In genomic region chr22:28963362-28963761, GRCh38 we compare ENCODE assay signal across 24 cellular contexts.
"Had no signal": no experiment of that assay in that cellular context is flagged by ENCODE, and none has a peak within 500 bp of the region (broad histone marks: within the 10 kb centered on the region; RNA-seq: fewer than 3 reads in every experiment).

No MANE protein-coding gene starts in this region.

- H3K36me3 Mint-ChIP-seq: natural killer cell had no signal

- H3K36me3 ChIP-seq: breast epithelium, left lung, lower lobe of right lung, transverse colon, uterus had no signal

- H3K9me3 ChIP-seq: breast epithelium, left lung, lower lobe of right lung, testis, transverse colon, uterus had no signal

- H3K4me3 Mint-ChIP-seq: activated CD4-positive, alpha-beta memory T cell treated with anti-CD3 and anti-CD28 coated beads, Interleukin-2, amount 10 ng/mL, durations not matched to agents 7 days and 5 days; activated CD4-positive, alpha-beta T cell treated with anti-CD3 and anti-CD28 coated beads, Interleukin-2, amount 10 ng/mL, durations not matched to agents 7 days and 5 days; activated T-cell treated with anti-CD3 and anti-CD28 coated beads, Interleukin-2, amount 50 U/mL, for 4 hours; activated T-helper 17 cell treated with anti-CD3 and anti-CD28 coated beads, Interleukin-2, amount 50 U/mL, for 72 hours; central memory CD8-positive, alpha-beta T cell; natural killer cell had no signal

- H3K4me1 ChIP-seq: breast epithelium, left lung, lower lobe of right lung, uterus had no signal

- H3K27ac Mint-ChIP-seq: activated CD4-positive, alpha-beta memory T cell treated with anti-CD3 and anti-CD28 coated beads, Interleukin-2, amount 10 ng/mL, durations not matched to agents 7 days and 5 days; activated CD4-positive, alpha-beta T cell treated with anti-CD3 and anti-CD28 coated beads, Interleukin-2, amount 10 ng/mL, durations not matched to agents 7 days and 5 days; activated T-helper 17 cell treated with anti-CD3 and anti-CD28 coated beads, Interleukin-2, amount 50 U/mL, for 72 hours; natural killer cell had no signal

- H3K4me1 Mint-ChIP-seq: activated CD4-positive, alpha-beta memory T cell treated with anti-CD3 and anti-CD28 coated beads, Interleukin-2, amount 10 ng/mL, durations not matched to agents 7 days and 5 days; activated CD4-positive, alpha-beta T cell treated with anti-CD3 and anti-CD28 coated beads, Interleukin-2, amount 10 ng/mL, durations not matched to agents 7 days and 5 days; activated T-helper 17 cell treated with anti-CD3 and anti-CD28 coated beads, Interleukin-2, amount 50 U/mL, for 72 hours; central memory CD8-positive, alpha-beta T cell had no signal

- H3K4me3 ChIP-seq: breast epithelium, left lung, lower lobe of right lung, testis, transverse colon, uterus had no signal

- H3K9me3 Mint-ChIP-seq: activated CD4-positive, alpha-beta memory T cell treated with anti-CD3 and anti-CD28 coated beads, Interleukin-2, amount 10 ng/mL, durations not matched to agents 7 days and 5 days; activated CD4-positive, alpha-beta T cell treated with anti-CD3 and anti-CD28 coated beads, Interleukin-2, amount 10 ng/mL, durations not matched to agents 7 days and 5 days; activated T-cell treated with anti-CD3 and anti-CD28 coated beads, Interleukin-2, amount 50 U/mL, for 4 hours; activated T-helper 17 cell treated with anti-CD3 and anti-CD28 coated beads, Interleukin-2, amount 50 U/mL, for 72 hours; central memory CD8-positive, alpha-beta T cell; natural killer cell had no signal

- ATAC-seq: activated T-cell treated with anti-CD3 and anti-CD28 coated beads, Interleukin-2, amount 50 U/mL, for 4 hours; activated T-helper 17 cell treated with anti-CD3 and anti-CD28 coated beads, Interleukin-2, amount 50 U/mL, for 72 hours; left lung; lower lobe of right lung; natural killer cell; right cardiac atrium; stimulated activated naive CD8-positive, alpha-beta T cell treated with anti-CD3 and anti-CD28 coated beads, Interleukin-15, Interleukin-2, amounts not matched to agents 100 U/mL and 50 U/mL, for 24 hours had no signal

- DNase-seq: activated CD4-positive, alpha-beta memory T cell treated with anti-CD3 and anti-CD28 coated beads, Interleukin-2, amount 10 ng/mL, durations not matched to agents 7 days and 5 days; activated CD4-positive, alpha-beta T cell treated with anti-CD3 and anti-CD28 coated beads for 1 hour; activated CD4-positive, alpha-beta T cell treated with anti-CD3 and anti-CD28 coated beads, Interleukin-2, amount 10 ng/mL, durations not matched to agents 7 days and 5 days; activated gamma-delta T cell treated with Interleukin-2 at 50 U/mL for 16 hours; activated naive CD4-positive, alpha-beta T cell treated with anti-CD3 and anti-CD28 coated beads, Interleukin-2, amount 50 U/mL, for 16 hours; activated T-cell treated with anti-CD3 and anti-CD28 coated beads, Interleukin-2, amount 50 U/mL, for 4 hours; amniotic stem cell; effector CD8-positive, alpha-beta T cell; glutamatergic neuron; left lung; lower lobe of right lung; mesenchymal stem cell; natural killer cell; right cardiac atrium; stimulated activated CD4-positive, alpha-beta T cell treated with anti-CD3 and anti-CD28 coated beads, Interleukin-2, amount 100 ng/mL, for 48 hours; stimulated activated naive CD8-positive, alpha-beta T cell treated with anti-CD3 and anti-CD28 coated beads, Interleukin-15, Interleukin-2, amounts not matched to agents 100 U/mL and 50 U/mL, for 24 hours; T-helper 9 cell; testis; transverse colon; uterus had no signal

- H3K27ac ChIP-seq: breast epithelium, epithelial cell of prostate, left lung, lower lobe of right lung, testis, transverse colon, uterus had no signal

- H3K27me3 ChIP-seq: breast epithelium, left lung, testis, transverse colon, uterus had no signal
